Comparison of ENCODE assay signal across 11 cellular contexts in the genomic region with DNA sequence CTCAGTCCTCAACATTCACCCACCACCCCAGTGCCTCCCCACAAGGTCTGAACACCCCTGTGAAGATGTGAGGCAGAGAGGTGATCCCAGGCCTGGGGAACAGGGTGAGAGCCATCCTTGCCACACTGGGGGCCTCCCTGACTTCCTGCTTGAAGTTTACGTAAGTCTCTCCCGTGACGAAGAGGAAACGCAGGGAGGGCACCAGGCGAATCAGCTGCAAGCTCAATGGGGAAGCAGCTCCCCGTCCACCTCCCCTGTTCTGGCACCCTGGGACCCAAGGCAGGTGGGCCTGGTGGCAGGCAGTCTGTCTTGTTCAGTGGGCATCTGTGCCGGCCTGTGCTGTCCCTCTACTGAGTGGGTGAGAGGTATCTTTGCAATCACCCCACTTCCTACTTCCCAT. TPM values are rescaled to one million over a fixed set of nuclear protein-coding genes. Genes with fewer than 3 reads are reported as not detected.
DNase-seq lines count a peak whose midpoint lies in the region; ATAC-seq and TF ChIP-seq lines count a peak whose summit lies in the region.
"Had no signal": no experiment of that assay in that cellular context is flagged by ENCODE, and none has a peak within 500 bp of the region (broad histone marks: within the 10 kb centered on the region; RNA-seq: fewer than 3 reads in every experiment).

No MANE protein-coding gene starts in this region.

- POLR2A ChIA-PET in activated CD8-positive, alpha-beta T cell treated with anti-CD3 and anti-CD28 coated beads for 36 hours (lab: Charles Lee) = no interaction called here

- no peaks in the 10 kb centered on the region for H3K36me3 ChIP-seq in GM06990 (ENCODE audit: control insufficient read depth, insufficient read depth, low read length)
- H3K36me3 ChIP-seq: SJSA1 had no signal

- peaks cover 12% of the 10 kb centered on the region for H3K4me1 Mint-ChIP-seq in activated CD8-positive, alpha-beta T cell treated with anti-CD3 and anti-CD28 coated beads for 36 hours (ENCODE audit: low read depth)

- CTCF ChIA-PET in activated CD8-positive, alpha-beta T cell treated with anti-CD3 and anti-CD28 coated beads for 36 hours (lab: Charles Lee) = interaction anchor here (1.0 to 9.8 kb wide), 6 partner anchors 16 to 264 kb away, joined by 3 to 188 read pairs (median 6); no protein-coding TSS in a partner anchor

- no peak overlapping the region for H3K4me3 ChIP-seq in GM06990 (replicated peaks; ENCODE audit: low read depth, low read length)
- H3K4me3 ChIP-seq: SJSA1 had no signal

- DNase-seq in AML-193 (lab: John Stamatoyannopoulos, UW) (peak; percentile 27 to 34), GM06990 (ENCODE audit: extremely low read depth, insufficient read length) (peak; percentile 29), medulla oblongata (ENCODE audit: extremely low spot score) (peak; percentile 39), superior temporal gyrus (ENCODE audit: extremely low spot score) (no peak), ACHN (no peak), OCI-M2 (lab: John Stamatoyannopoulos, UW; ENCODE audit: unreplicated experiment) (no peak)
- DNase-seq in activated CD8-positive, alpha-beta T cell treated with anti-CD3 and anti-CD28 coated beads for 36 hours = peak; percentile 50
- DNase-seq: foreskin keratinocyte, NCI-H69 had no signal

- H3K27me3 Mint-ChIP-seq in activated CD8-positive, alpha-beta T cell treated with anti-CD3 and anti-CD28 coated beads for 36 hours = no peaks in the 10 kb centered on the region

- H3K27me3 ChIP-seq in GM06990 (replicated peaks; ENCODE audit: control insufficient read depth, insufficient read depth, low read length) = no peaks in the 10 kb centered on the region; the same call in 1 of the 2 replicates
- H3K27me3 ChIP-seq: SJSA1 had no signal

- no peaks in the 10 kb centered on the region for H3K36me3 Mint-ChIP-seq in activated CD8-positive, alpha-beta T cell treated with anti-CD3 and anti-CD28 coated beads for 36 hours (ENCODE audit: low read depth)

- in situ Hi-C loops in ACHN (cut with HindIII; ENCODE audit: low pct_ligation_motif_present, low pct_unique_long_range_greater_than_20kb, low sequenced_read_pairs) = no loop called here

- H3K4me3 Mint-ChIP-seq in activated CD8-positive, alpha-beta T cell treated with anti-CD3 and anti-CD28 coated beads for 36 hours = no peak overlapping the region

- peak overlapping the region; percentile 26 for H3K27ac Mint-ChIP-seq in activated CD8-positive, alpha-beta T cell treated with anti-CD3 and anti-CD28 coated beads for 36 hours

- peak; percentile 34 for ATAC-seq in activated CD8-positive, alpha-beta T cell treated with anti-CD3 and anti-CD28 coated beads for 36 hours
- ATAC-seq in HG03342 (IDR thresholded peaks at IDR 0.05; ENCODE audit: unreplicated experiment) = no peak
- ATAC-seq: foreskin keratinocyte had no signal

- H3K9me3 Mint-ChIP-seq in activated CD8-positive, alpha-beta T cell treated with anti-CD3 and anti-CD28 coated beads for 36 hours = no peaks in the 10 kb centered on the region

- intact Hi-C loops in activated CD8-positive, alpha-beta T cell treated with anti-CD3 and anti-CD28 coated beads for 36 hours (cut with micrococcal nuclease) = no loop called here

- no peak for TF ChIP-seq CTCF in GM06990 (IDR thresholded peaks at IDR 0.05; ENCODE audit: insufficient read depth, low read length, poor library complexity, severe bottlenecking)
- no peak for TF ChIP-seq CTCF in activated CD8-positive, alpha-beta T cell treated with anti-CD3 and anti-CD28 coated beads for 36 hours (IDR thresholded peaks at IDR 0.05)

RNA-seq across cellular contexts. Expression of a gene that starts 50.5 kb away (rescaled TPM):
- not detected for total RNA-seq in activated CD8-positive, alpha-beta T cell treated with anti-CD3 and anti-CD28 coated beads for 36 hours
- total RNA-seq: foreskin keratinocyte, SJSA1 had no signal

Comparison
In these comparisons a context has a peak if more than half of its experiments do, and no peak if none do; other contexts are left out.
1. DNase-seq: peak in AML-193 (2 of 2), GM06990 (single experiment), activated CD8-positive, alpha-beta T cell treated with anti-CD3 and anti-CD28 coated beads for 36 hours (single experiment) and medulla oblongata (single experiment); none in superior temporal gyrus (single experiment), ACHN (single experiment) and OCI-M2 (single experiment).